ENCODE assay signal across 1 cellular context in genomic region chr16:56606688-56607618, GRCh38.
TF ChIP-seq lines count a peak whose summit lies in the region.

No MANE protein-coding gene starts in this region.

TF ChIP-seq in HepG2, 621 proteins besides CTCF, POLR2A, EP300 and RAD21 (continued from another document and continues in another):
- TF ChIP-seq HNF1B (CRISPR knock-in tag; IDR thresholded peaks at IDR 0.05) (peak; percentile 36), ZNF354B (CRISPR knock-in tag; IDR thresholded peaks at IDR 0.05) (no peak; the same call in 1 of the 2 replicates), MXD1 (CRISPR knock-in tag; IDR thresholded peaks at IDR 0.05) (peak; percentile 47; the same call in 1 of the 2 replicates), SIN3A (IDR thresholded peaks at IDR 0.05; ENCODE audit: borderline replicate concordance, low read depth, low read length) (peak; percentile 78; the same call in 1 of the 2 replicates), GLI4 (CRISPR knock-in tag; IDR thresholded peaks at IDR 0.05; ENCODE audit: borderline replicate concordance) (no peak), RARG (CRISPR knock-in tag; IDR thresholded peaks at IDR 0.05; ENCODE audit: low read depth) (no peak), ZNF563 (CRISPR knock-in tag; IDR thresholded peaks at IDR 0.05) (no peak), ZNF547 (CRISPR knock-in tag; IDR thresholded peaks at IDR 0.05) (no peak; the same call in none of the 2 replicates), SAFB2 (CRISPR knock-in tag; IDR thresholded peaks at IDR 0.05; ENCODE audit: borderline replicate concordance, low read depth) (no peak), ZNF44 (CRISPR knock-in tag; IDR thresholded peaks at IDR 0.05) (no peak), ZFP36 (IDR thresholded peaks at IDR 0.05; ENCODE audit: borderline replicate concordance, low read depth, low read length, partially characterized antibody) (no peak), SOX5 (CRISPR knock-in tag; IDR thresholded peaks at IDR 0.05; ENCODE audit: borderline replicate concordance) (peak; percentile 70), TCF7L2 (IDR thresholded peaks at IDR 0.05; ENCODE audit: low read depth, low read length) (no peak), MXD4 (CRISPR knock-in tag; IDR thresholded peaks at IDR 0.05) (peak; percentile 36), ZNF10 (CRISPR knock-in tag; IDR thresholded peaks at IDR 0.05; ENCODE audit: borderline replicate concordance, low read depth) (no peak), MYC (CRISPR knock-in tag; IDR thresholded peaks at IDR 0.05; ENCODE audit: borderline replicate concordance) (peak; percentile 67; the same call in 1 of the 2 replicates), FOXP1 (IDR thresholded peaks at IDR 0.05) (no peak), FOXP1 (CRISPR knock-in tag; IDR thresholded peaks at IDR 0.05) (peak; percentile 78), POGZ (CRISPR knock-in tag; IDR thresholded peaks at IDR 0.05) (peak; percentile 64), ZC3H13 (CRISPR knock-in tag; IDR thresholded peaks at IDR 0.05) (peak; percentile 77), ZNF24 (IDR thresholded peaks at IDR 0.05) (0 out of 2 replicates have a peak, but pooled peaks have one; percentile 6), KDM4B (CRISPR knock-in tag; IDR thresholded peaks at IDR 0.05) (peak; percentile 64; the same call in 1 of the 2 replicates), PTBP1 (IDR thresholded peaks at IDR 0.05; ENCODE audit: low read depth, low read length, poor library complexity, severe bottlenecking) (no peak), ZNF451 (CRISPR knock-in tag; IDR thresholded peaks at IDR 0.05) (peak; percentile 95), MIER2 (CRISPR knock-in tag; IDR thresholded peaks at IDR 0.05) (peak; percentile 63), HNRNPH1 (optimal IDR thresholded peaks at IDR 0.05; ENCODE audit: low read depth, low read length) (no peak), NKX3-1 (CRISPR knock-in tag; IDR thresholded peaks at IDR 0.05) (no peak; the same call in 1 of the 2 replicates), ZMYM3 (CRISPR knock-in tag; IDR thresholded peaks at IDR 0.05) (peak; percentile 71), NFYC (CRISPR knock-in tag; IDR thresholded peaks at IDR 0.05) (no peak), ZNF784 (CRISPR knock-in tag; IDR thresholded peaks at IDR 0.05; ENCODE audit: borderline replicate concordance) (0 out of 2 replicates have a peak, but pooled peaks have one; percentile 7), GATAD2A (CRISPR knock-in tag; IDR thresholded peaks at IDR 0.05) (peak; percentile 96), HOXA5 (CRISPR knock-in tag; IDR thresholded peaks at IDR 0.05) (peak; percentile 75; the same call in 1 of the 2 replicates), KMT2B (CRISPR knock-in tag; IDR thresholded peaks at IDR 0.05) (no peak), ZNF430 (CRISPR knock-in tag; IDR thresholded peaks at IDR 0.05) (peak; percentile 88)
- TF ChIP-seq, protein P1, sequence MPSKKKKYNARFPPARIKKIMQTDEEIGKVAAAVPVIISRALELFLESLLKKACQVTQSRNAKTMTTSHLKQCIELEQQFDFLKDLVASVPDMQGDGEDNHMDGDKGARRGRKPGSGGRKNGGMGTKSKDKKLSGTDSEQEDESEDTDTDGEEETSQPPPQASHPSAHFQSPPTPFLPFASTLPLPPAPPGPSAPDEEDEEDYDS (CRISPR knock-in tag; IDR thresholded peaks at IDR 0.05) = peak; percentile 82
- TF ChIP-seq, protein P2, sequence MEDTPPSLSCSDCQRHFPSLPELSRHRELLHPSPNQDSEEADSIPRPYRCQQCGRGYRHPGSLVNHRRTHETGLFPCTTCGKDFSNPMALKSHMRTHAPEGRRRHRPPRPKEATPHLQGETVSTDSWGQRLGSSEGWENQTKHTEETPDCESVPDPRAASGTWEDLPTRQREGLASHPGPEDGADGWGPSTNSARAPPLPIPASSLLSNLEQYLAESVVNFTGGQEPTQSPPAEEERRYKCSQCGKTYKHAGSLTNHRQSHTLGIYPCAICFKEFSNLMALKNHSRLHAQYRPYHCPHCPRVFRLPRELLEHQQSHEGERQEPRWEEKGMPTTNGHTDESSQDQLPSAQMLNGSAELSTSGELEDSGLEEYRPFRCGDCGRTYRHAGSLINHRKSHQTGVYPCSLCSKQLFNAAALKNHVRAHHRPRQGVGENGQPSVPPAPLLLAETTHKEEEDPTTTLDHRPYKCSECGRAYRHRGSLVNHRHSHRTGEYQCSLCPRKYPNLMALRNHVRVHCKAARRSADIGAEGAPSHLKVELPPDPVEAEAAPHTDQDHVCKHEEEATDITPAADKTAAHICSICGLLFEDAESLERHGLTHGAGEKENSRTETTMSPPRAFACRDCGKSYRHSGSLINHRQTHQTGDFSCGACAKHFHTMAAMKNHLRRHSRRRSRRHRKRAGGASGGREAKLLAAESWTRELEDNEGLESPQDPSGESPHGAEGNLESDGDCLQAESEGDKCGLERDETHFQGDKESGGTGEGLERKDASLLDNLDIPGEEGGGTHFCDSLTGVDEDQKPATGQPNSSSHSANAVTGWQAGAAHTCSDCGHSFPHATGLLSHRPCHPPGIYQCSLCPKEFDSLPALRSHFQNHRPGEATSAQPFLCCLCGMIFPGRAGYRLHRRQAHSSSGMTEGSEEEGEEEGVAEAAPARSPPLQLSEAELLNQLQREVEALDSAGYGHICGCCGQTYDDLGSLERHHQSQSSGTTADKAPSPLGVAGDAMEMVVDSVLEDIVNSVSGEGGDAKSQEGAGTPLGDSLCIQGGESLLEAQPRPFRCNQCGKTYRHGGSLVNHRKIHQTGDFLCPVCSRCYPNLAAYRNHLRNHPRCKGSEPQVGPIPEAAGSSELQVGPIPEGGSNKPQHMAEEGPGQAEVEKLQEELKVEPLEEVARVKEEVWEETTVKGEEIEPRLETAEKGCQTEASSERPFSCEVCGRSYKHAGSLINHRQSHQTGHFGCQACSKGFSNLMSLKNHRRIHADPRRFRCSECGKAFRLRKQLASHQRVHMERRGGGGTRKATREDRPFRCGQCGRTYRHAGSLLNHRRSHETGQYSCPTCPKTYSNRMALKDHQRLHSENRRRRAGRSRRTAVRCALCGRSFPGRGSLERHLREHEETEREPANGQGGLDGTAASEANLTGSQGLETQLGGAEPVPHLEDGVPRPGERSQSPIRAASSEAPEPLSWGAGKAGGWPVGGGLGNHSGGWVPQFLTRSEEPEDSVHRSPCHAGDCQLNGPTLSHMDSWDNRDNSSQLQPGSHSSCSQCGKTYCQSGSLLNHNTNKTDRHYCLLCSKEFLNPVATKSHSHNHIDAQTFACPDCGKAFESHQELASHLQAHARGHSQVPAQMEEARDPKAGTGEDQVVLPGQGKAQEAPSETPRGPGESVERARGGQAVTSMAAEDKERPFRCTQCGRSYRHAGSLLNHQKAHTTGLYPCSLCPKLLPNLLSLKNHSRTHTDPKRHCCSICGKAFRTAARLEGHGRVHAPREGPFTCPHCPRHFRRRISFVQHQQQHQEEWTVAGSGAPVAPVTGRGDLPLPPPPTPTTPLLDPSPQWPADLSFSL (CRISPR knock-in tag; IDR thresholded peaks at IDR 0.05) = no peak
- TF ChIP-seq, protein P3, sequence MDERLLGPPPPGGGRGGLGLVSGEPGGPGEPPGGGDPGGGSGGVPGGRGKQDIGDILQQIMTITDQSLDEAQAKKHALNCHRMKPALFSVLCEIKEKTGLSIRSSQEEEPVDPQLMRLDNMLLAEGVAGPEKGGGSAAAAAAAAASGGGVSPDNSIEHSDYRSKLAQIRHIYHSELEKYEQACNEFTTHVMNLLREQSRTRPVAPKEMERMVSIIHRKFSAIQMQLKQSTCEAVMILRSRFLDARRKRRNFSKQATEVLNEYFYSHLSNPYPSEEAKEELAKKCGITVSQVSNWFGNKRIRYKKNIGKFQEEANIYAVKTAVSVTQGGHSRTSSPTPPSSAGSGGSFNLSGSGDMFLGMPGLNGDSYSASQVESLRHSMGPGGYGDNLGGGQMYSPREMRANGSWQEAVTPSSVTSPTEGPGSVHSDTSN (CRISPR knock-in tag; IDR thresholded peaks at IDR 0.05) = no peak
- TF ChIP-seq, protein P4, sequence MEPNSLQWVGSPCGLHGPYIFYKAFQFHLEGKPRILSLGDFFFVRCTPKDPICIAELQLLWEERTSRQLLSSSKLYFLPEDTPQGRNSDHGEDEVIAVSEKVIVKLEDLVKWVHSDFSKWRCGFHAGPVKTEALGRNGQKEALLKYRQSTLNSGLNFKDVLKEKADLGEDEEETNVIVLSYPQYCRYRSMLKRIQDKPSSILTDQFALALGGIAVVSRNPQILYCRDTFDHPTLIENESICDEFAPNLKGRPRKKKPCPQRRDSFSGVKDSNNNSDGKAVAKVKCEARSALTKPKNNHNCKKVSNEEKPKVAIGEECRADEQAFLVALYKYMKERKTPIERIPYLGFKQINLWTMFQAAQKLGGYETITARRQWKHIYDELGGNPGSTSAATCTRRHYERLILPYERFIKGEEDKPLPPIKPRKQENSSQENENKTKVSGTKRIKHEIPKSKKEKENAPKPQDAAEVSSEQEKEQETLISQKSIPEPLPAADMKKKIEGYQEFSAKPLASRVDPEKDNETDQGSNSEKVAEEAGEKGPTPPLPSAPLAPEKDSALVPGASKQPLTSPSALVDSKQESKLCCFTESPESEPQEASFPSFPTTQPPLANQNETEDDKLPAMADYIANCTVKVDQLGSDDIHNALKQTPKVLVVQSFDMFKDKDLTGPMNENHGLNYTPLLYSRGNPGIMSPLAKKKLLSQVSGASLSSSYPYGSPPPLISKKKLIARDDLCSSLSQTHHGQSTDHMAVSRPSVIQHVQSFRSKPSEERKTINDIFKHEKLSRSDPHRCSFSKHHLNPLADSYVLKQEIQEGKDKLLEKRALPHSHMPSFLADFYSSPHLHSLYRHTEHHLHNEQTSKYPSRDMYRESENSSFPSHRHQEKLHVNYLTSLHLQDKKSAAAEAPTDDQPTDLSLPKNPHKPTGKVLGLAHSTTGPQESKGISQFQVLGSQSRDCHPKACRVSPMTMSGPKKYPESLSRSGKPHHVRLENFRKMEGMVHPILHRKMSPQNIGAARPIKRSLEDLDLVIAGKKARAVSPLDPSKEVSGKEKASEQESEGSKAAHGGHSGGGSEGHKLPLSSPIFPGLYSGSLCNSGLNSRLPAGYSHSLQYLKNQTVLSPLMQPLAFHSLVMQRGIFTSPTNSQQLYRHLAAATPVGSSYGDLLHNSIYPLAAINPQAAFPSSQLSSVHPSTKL (CRISPR knock-in tag; IDR thresholded peaks at IDR 0.05) = peak; percentile 74
- TF ChIP-seq, protein P5, sequence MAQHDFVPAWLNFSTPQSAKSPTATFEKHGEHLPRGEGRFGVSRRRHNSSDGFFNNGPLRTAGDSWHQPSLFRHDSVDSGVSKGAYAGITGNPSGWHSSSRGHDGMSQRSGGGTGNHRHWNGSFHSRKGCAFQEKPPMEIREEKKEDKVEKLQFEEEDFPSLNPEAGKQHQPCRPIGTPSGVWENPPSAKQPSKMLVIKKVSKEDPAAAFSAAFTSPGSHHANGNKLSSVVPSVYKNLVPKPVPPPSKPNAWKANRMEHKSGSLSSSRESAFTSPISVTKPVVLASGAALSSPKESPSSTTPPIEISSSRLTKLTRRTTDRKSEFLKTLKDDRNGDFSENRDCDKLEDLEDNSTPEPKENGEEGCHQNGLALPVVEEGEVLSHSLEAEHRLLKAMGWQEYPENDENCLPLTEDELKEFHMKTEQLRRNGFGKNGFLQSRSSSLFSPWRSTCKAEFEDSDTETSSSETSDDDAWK (CRISPR knock-in tag; IDR thresholded peaks at IDR 0.05) = no peak
- TF ChIP-seq, protein P6, sequence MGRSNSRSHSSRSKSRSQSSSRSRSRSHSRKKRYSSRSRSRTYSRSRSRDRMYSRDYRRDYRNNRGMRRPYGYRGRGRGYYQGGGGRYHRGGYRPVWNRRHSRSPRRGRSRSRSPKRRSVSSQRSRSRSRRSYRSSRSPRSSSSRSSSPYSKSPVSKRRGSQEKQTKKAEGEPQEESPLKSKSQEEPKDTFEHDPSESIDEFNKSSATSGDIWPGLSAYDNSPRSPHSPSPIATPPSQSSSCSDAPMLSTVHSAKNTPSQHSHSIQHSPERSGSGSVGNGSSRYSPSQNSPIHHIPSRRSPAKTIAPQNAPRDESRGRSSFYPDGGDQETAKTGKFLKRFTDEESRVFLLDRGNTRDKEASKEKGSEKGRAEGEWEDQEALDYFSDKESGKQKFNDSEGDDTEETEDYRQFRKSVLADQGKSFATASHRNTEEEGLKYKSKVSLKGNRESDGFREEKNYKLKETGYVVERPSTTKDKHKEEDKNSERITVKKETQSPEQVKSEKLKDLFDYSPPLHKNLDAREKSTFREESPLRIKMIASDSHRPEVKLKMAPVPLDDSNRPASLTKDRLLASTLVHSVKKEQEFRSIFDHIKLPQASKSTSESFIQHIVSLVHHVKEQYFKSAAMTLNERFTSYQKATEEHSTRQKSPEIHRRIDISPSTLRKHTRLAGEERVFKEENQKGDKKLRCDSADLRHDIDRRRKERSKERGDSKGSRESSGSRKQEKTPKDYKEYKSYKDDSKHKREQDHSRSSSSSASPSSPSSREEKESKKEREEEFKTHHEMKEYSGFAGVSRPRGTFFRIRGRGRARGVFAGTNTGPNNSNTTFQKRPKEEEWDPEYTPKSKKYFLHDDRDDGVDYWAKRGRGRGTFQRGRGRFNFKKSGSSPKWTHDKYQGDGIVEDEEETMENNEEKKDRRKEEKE (IDR thresholded peaks at IDR 0.05) = no peak
- TF ChIP-seq, protein P7, sequence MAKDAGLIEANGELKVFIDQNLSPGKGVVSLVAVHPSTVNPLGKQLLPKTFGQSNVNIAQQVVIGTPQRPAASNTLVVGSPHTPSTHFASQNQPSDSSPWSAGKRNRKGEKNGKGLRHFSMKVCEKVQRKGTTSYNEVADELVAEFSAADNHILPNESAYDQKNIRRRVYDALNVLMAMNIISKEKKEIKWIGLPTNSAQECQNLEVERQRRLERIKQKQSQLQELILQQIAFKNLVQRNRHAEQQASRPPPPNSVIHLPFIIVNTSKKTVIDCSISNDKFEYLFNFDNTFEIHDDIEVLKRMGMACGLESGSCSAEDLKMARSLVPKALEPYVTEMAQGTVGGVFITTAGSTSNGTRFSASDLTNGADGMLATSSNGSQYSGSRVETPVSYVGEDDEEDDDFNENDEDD (CRISPR knock-in tag; IDR thresholded peaks at IDR 0.05; ENCODE audit: borderline replicate concordance) = peak; percentile 88; the same call in 1 of the 2 replicates
- TF ChIP-seq, protein P8, sequence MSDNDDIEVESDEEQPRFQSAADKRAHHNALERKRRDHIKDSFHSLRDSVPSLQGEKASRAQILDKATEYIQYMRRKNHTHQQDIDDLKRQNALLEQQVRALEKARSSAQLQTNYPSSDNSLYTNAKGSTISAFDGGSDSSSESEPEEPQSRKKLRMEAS (IDR thresholded peaks at IDR 0.05) = peak; percentile 89
